In genomic region chr1:183019126-183019740, GRCh38 we compare ENCODE assay signal across 27 cellular contexts. TPM values are rescaled to one million over a fixed set of nuclear protein-coding genes. Genes with fewer than 3 reads are reported as not detected.
A peak's percentile ranks its signal among the peaks of the same experiment; 100 is the strongest.
DNase-seq lines count a peak whose midpoint lies in the region; ATAC-seq, FAIRE-seq and TF ChIP-seq lines count a peak whose summit lies in the region.
"Had no signal": no experiment of that assay in that cellular context is flagged by ENCODE, and none has a peak within 500 bp of the region (broad histone marks: within the 10 kb centered on the region; RNA-seq: fewer than 3 reads in every experiment).

No MANE protein-coding gene starts in this region.

- no peak overlapping the region for H3K9ac ChIP-seq in neural progenitor cell

- H4K20me1 ChIP-seq in neural progenitor cell (ENCODE audit: low read depth), result peaks cover 3% of the 10 kb centered on the region

- CTCF ChIA-PET in HEK293 (lab: Yijun Ruan, JAX), result interaction anchor here (0.7 to 3.7 kb wide), 4 partner anchors 53 to 77 kb away, joined by 3 to 11 read pairs (median 4); no protein-coding TSS in a partner anchor

- DNase-seq in NCI-H2196 (lab: John Stamatoyannopoulos, UW; ENCODE audit: unreplicated experiment) (peak; percentile 63), bronchial epithelial cell (ENCODE audit: low read depth) (peak; percentile 40), pulmonary artery endothelial cell (ENCODE audit: low read depth, low spot score) (peak; percentile 43), NCI-H1105 treated with DMSO at 0.1 percent for 48 hours (lab: John Stamatoyannopoulos, UW) (no peak), neural progenitor cell (ENCODE audit: low spot score) (no peak)
- DNase-seq: activated CD8-positive, alpha-beta memory T cell treated with anti-CD3 and anti-CD28 coated beads, Interleukin-2, amount 10 ng/mL, durations not matched to agents 7 days and 5 days; activated T-cell treated with anti-CD3 and anti-CD28 coated beads, Interleukin-2, amount 50 U/mL, for 72 hours; COR-L47; DMS79 treated with DMSO at 0.1 percent for 48 hours; esophagus squamous epithelium; foreskin melanocyte; GDM1; natural killer cell; NCI-H1092; NCI-H187 treated with DMSO at 0.1 percent for 48 hours; NCI-H526 treated with DMSO at 0.1 percent for 48 hours; occipital lobe; stimulated activated CD4-positive, alpha-beta T cell treated with anti-CD3 and anti-CD28 coated beads, Interleukin-15, amount 100 ng/mL, for 24 hours; stimulated activated CD4-positive, alpha-beta T cell treated with anti-CD3 and anti-CD28 coated beads, Interleukin-4, amount 100 ng/mL, for 4 hours; SW 1271; T-helper 9 cell had no signal

- no peak overlapping the region; the same call in 1 of the 2 replicates for H3K27ac ChIP-seq in HEK293 (ENCODE audit: extremely low read depth, low read depth, low read length)
- H3K27ac ChIP-seq in neural progenitor cell, result no peak overlapping the region
- H3K27ac ChIP-seq: esophagus squamous epithelium had no signal

- H3K4me3 Mint-ChIP-seq in neural progenitor cell, result no peak overlapping the region
- H3K4me3 Mint-ChIP-seq: activated CD8-positive, alpha-beta memory T cell treated with anti-CD3 and anti-CD28 coated beads, Interleukin-2, amount 10 ng/mL, durations not matched to agents 7 days and 5 days; activated T-cell treated with anti-CD3 and anti-CD28 coated beads, Interleukin-2, amount 50 U/mL, for 72 hours; dendritic cell treated with granulocyte-macrophage colony-stimulating factor and Interleukin-4, amounts not matched to agents 40 ng/mL and 50 ng/mL, for 4 days; natural killer cell had no signal

- no peak for ATAC-seq in activated CD4-positive, CD25-positive, alpha-beta regulatory T cell treated with anti-CD3 and anti-CD28 coated beads, Interleukin-2, amount 50 U/mL, for 24 hours
- ATAC-seq: activated CD8-positive, alpha-beta memory T cell treated with anti-CD3 and anti-CD28 coated beads, Interleukin-2, amount 10 ng/mL, durations not matched to agents 7 days and 5 days; activated T-cell treated with anti-CD3 and anti-CD28 coated beads, Interleukin-2, amount 50 U/mL, for 72 hours; natural killer cell had no signal

- no peak overlapping the region for H3K4me2 ChIP-seq in neural progenitor cell

- H3F3A ChIP-seq in neural progenitor cell (ENCODE audit: low read depth), result peaks cover 35% of the 10 kb centered on the region

- no peak overlapping the region for H3K27ac Mint-ChIP-seq in neural progenitor cell
- H3K27ac Mint-ChIP-seq: activated CD8-positive, alpha-beta memory T cell treated with anti-CD3 and anti-CD28 coated beads, Interleukin-2, amount 10 ng/mL, durations not matched to agents 7 days and 5 days; activated T-cell treated with anti-CD3 and anti-CD28 coated beads, Interleukin-2, amount 50 U/mL, for 72 hours; dendritic cell treated with granulocyte-macrophage colony-stimulating factor and Interleukin-4, amounts not matched to agents 40 ng/mL and 50 ng/mL, for 4 days; natural killer cell had no signal

- H3K36me3 ChIP-seq in HEK293 (ENCODE audit: control insufficient read depth in 2 of 2, insufficient read depth in 1 of 2, low read length in 2 of 2) (no peaks in the 10 kb centered on the region), bronchial epithelial cell (ENCODE audit: control insufficient read depth, insufficient read depth, low read length) (no peaks in the 10 kb centered on the region), neural progenitor cell (no peaks in the 10 kb centered on the region)
- H3K36me3 ChIP-seq: esophagus squamous epithelium, tibial nerve had no signal

- H3K4me1 ChIP-seq in HEK293 (ENCODE audit: control insufficient read depth, insufficient read depth, low read length) (peaks cover 9% of the 10 kb centered on the region; the same call in 1 of the 2 replicates), neural progenitor cell (peaks cover 8% of the 10 kb centered on the region)

- no peaks in the 10 kb centered on the region for H3K36me3 Mint-ChIP-seq in neural progenitor cell
- H3K36me3 Mint-ChIP-seq: activated CD8-positive, alpha-beta memory T cell treated with anti-CD3 and anti-CD28 coated beads, Interleukin-2, amount 10 ng/mL, durations not matched to agents 7 days and 5 days had no signal

- H3K4me1 Mint-ChIP-seq in neural progenitor cell, result peaks cover 10% of the 10 kb centered on the region

- TF ChIP-seq CTCF in HEK293 (tag by site-specific recombination; IDR thresholded peaks at IDR 0.05) (no peak), bronchial epithelial cell (IDR thresholded peaks at IDR 0.05; ENCODE audit: insufficient read depth, low read length, severe bottlenecking) (no peak), neural progenitor cell (IDR thresholded peaks at IDR 0.05) (no peak)

- H3K27me3 ChIP-seq in bronchial epithelial cell (ENCODE audit: control insufficient read depth, insufficient read depth, low read length) (no peaks in the 10 kb centered on the region), neural progenitor cell (no peaks in the 10 kb centered on the region)
- H3K27me3 ChIP-seq: tibial nerve had no signal

- H2AFZ ChIP-seq in neural progenitor cell (replicated peaks), result no peak overlapping the region

- POLR2A ChIA-PET in HEK293 (lab: Yijun Ruan, JAX), result no interaction called here

- H3K27me3 Mint-ChIP-seq in neural progenitor cell (ENCODE audit: insufficient read depth, low read depth), result peaks cover 4% of the 10 kb centered on the region

- no peaks in the 10 kb centered on the region; the same call in 1 of the 2 replicates for H3K9me3 ChIP-seq in HEK293 (ENCODE audit: control insufficient read depth, insufficient read depth, low read depth, low read length)
- no peaks in the 10 kb centered on the region for H3K9me3 ChIP-seq in neural progenitor cell (ENCODE audit: low read depth)
- H3K9me3 ChIP-seq: esophagus squamous epithelium, tibial nerve had no signal

- FAIRE-seq in bronchial epithelial cell (lab: Jason Lieb, UNC), result no peak
- FAIRE-seq: astrocyte, RCC 7860 had no signal

- H3K9me3 Mint-ChIP-seq in neural progenitor cell, result no peaks in the 10 kb centered on the region
- H3K9me3 Mint-ChIP-seq: activated T-cell treated with anti-CD3 and anti-CD28 coated beads, Interleukin-2, amount 50 U/mL, for 72 hours; dendritic cell treated with granulocyte-macrophage colony-stimulating factor and Interleukin-4, amounts not matched to agents 40 ng/mL and 50 ng/mL, for 4 days; natural killer cell had no signal

- no peak overlapping the region for H3K4me3 ChIP-seq in HEK293 (ENCODE audit: low read depth, low read length)
- H3K4me3 ChIP-seq in bronchial epithelial cell (ENCODE audit: low read depth, low read length), result no peak overlapping the region
- H3K4me3 ChIP-seq in neural progenitor cell, result no peak overlapping the region
- H3K4me3 ChIP-seq: esophagus squamous epithelium, tibial nerve had no signal

- H3K79me2 ChIP-seq in neural progenitor cell (ENCODE audit: low read depth), result peaks cover 2% of the 10 kb centered on the region

TF ChIP-seq in HEK293, 187 proteins besides CTCF, POLR2A, EP300 and RAD21:
- TF ChIP-seq ZNF843 (tag by site-specific recombination; IDR thresholded peaks at IDR 0.05) (0 out of 2 replicates have a peak, but pooled peaks have one; percentile 16), SCRT1 (tag by site-specific recombination; IDR thresholded peaks at IDR 0.05; ENCODE audit: borderline replicate concordance) (no peak), KLF8 (tag by site-specific recombination; IDR thresholded peaks at IDR 0.05) (peak; percentile 62), ZNF629 (tag by site-specific recombination; IDR thresholded peaks at IDR 0.05) (peak; percentile 45; the same call in 1 of the 2 replicates), ZNF366 (tag by site-specific recombination; conservative IDR thresholded peaks at IDR 0.05) (peak; percentile 55), ZBTB20 (tag by site-specific recombination; IDR thresholded peaks at IDR 0.05) (0 out of 2 replicates have a peak, but pooled peaks have one; percentile 14)

RNA-seq across cellular contexts. Expression of gene LAMC1, which starts 4.0 kb away (rescaled TPM):
- total RNA-seq in bronchial epithelial cell, result 190 and 219 TPM in 2 replicates
- 390 and 428 TPM in 2 replicates for total RNA-seq in pulmonary artery endothelial cell
- 72.8 and 90.2 TPM in 2 replicates for total RNA-seq in neural progenitor cell (ENCODE audit: low replicate concordance)

Comparison
In these comparisons a context has a peak if more than half of its experiments do, and no peak if none do; other contexts are left out.
1. DNase-seq: peak in NCI-H2196 (single experiment), bronchial epithelial cell (single experiment) and pulmonary artery endothelial cell (single experiment); none in NCI-H1105 treated with DMSO at 0.1 percent for 48 hours (single experiment) and neural progenitor cell (single experiment).